In genomic region chr12:24363177-24363754, GRCh38 we compare ENCODE assay signal across 17 cellular contexts.
A peak's percentile ranks its signal among the peaks of the same experiment; 100 is the strongest.
DNase-seq lines count a peak whose midpoint lies in the region; ATAC-seq and TF ChIP-seq lines count a peak whose summit lies in the region.
"Had no signal": no experiment of that assay in that cellular context is flagged by ENCODE, and none has a peak within 500 bp of the region (broad histone marks: within the 10 kb centered on the region; RNA-seq: fewer than 3 reads in every experiment).

No MANE protein-coding gene starts in this region.

- H3K27ac ChIP-seq in breast epithelium (no peak overlapping the region), stomach (no peak overlapping the region)
- H3K27ac ChIP-seq: SJSA1, vagina had no signal

- H3K4me1 Mint-ChIP-seq in MCF 10A (ENCODE audit: insufficient read depth, unreplicated experiment): peaks cover 15% of the 10 kb centered on the region

- no peaks in the 10 kb centered on the region for H3K36me3 ChIP-seq in breast epithelium
- H3K36me3 ChIP-seq in mucosa of descending colon (ENCODE audit: low read depth): no peaks in the 10 kb centered on the region
- no peaks in the 10 kb centered on the region for H3K36me3 ChIP-seq in stomach
- H3K36me3 ChIP-seq: HAP-1, SJSA1, vagina had no signal

- ATAC-seq in mucosa of descending colon (no peak), HG02852 (IDR thresholded peaks at IDR 0.05; ENCODE audit: unreplicated experiment) (no peak)

- CTCF ChIA-PET in MCF 10A (lab: Yijun Ruan, JAX) (interaction anchor here (0.6 to 1.3 kb wide), 2 partner anchors 251 to 365 kb away, joined by 3 to 4 read pairs; no protein-coding TSS in a partner anchor), GM10248 (lab: Yijun Ruan, JAX) (interaction anchor here (0.8 kb wide), 1 partner anchor 15 kb away, joined by 4 read pairs; no protein-coding TSS in a partner anchor)

- TF ChIP-seq EP300 in stomach (IDR thresholded peaks at IDR 0.05): no peak

- TF ChIP-seq POLR2A in breast epithelium (IDR thresholded peaks at IDR 0.05) (no peak), stomach (IDR thresholded peaks at IDR 0.05) (no peak)

- no peak overlapping the region for H3K4me3 Mint-ChIP-seq in MCF 10A (ENCODE audit: unreplicated experiment)

- no peaks in the 10 kb centered on the region for H3K36me3 Mint-ChIP-seq in MCF 10A (ENCODE audit: insufficient read depth, unreplicated experiment)

- H3K4me3 ChIP-seq in breast epithelium (no peak overlapping the region), mucosa of descending colon (no peak overlapping the region), stomach (no peak overlapping the region)
- H3K4me3 ChIP-seq: HAP-1, SJSA1, vagina had no signal

- H3K27ac Mint-ChIP-seq in MCF 10A (ENCODE audit: low read depth, unreplicated experiment): no peak overlapping the region

- H3K9me3 ChIP-seq in breast epithelium (no peaks in the 10 kb centered on the region), mucosa of descending colon (no peaks in the 10 kb centered on the region), stomach (no peaks in the 10 kb centered on the region)
- H3K9me3 ChIP-seq: HAP-1, SJSA1, vagina had no signal

- whole genome bisulfite sequencing in stomach, 5 donors: 55 to 70% (median 60%) methylated on average over 3 of the region's 3 CpGs

- BruUV-seq in MCF 10A (replicated peaks; lab: Mats Ljungman, UMichigan): no TSS peak

- peak; percentile 35 for DNase-seq in MCF 10A (ENCODE audit: unreplicated experiment)
- DNase-seq in breast epithelium (ENCODE audit: low spot score in 2 of 2): no peak
- peak; percentile 70 for DNase-seq in NCI-H1105 treated with DMSO at 0.1 percent for 48 hours (lab: John Stamatoyannopoulos, UW)
- peak; percentile 13 for DNase-seq in NCI-H510A (lab: John Stamatoyannopoulos, UW)
- peak in 2 of 3 donors; percentile 21 to 33 for DNase-seq in mucosa of descending colon
- DNase-seq in stomach: no peak
- no peak for DNase-seq in GM10248 (ENCODE audit: extremely low spot score)
- DNase-seq: activated CD4-positive, alpha-beta T cell treated with anti-CD3 and anti-CD28 coated beads for 1 hour; activated CD8-positive, alpha-beta memory T cell treated with anti-CD3 and anti-CD28 coated beads, Interleukin-2, amount 50 U/mL, for 4 hours; activated gamma-delta T cell treated with Interleukin-2 at 50 U/mL for 16 hours; cerebellar nuclear complex; GF-D8; kidney had no signal

- no peaks in the 10 kb centered on the region for H3K4me1 ChIP-seq in breast epithelium
- H3K4me1 ChIP-seq in mucosa of descending colon (ENCODE audit: low read depth): no peaks in the 10 kb centered on the region
- H3K4me1 ChIP-seq in stomach: peaks cover 0 to 17% (median 5%) of the 10 kb centered on the region in 4 donors
- H3K4me1 ChIP-seq: vagina had no signal

- intact Hi-C loops in MCF 10A (cut with micrococcal nuclease) (loop anchor here (5.0 to 10.0 kb wide), 2 partner anchors 364 to 472 kb away; no protein-coding TSS in a partner anchor), breast epithelium (cut with DNase I; ENCODE audit: low total_unique reads) (no loop called here), mucosa of descending colon (cut with DNase I, micrococcal nuclease) (no loop called here), stomach (cut with DNase I; ENCODE audit: low total_unique reads) (no loop called here)

- H3K9me3 Mint-ChIP-seq in MCF 10A (ENCODE audit: unreplicated experiment): no peaks in the 10 kb centered on the region

- H3K27me3 Mint-ChIP-seq in MCF 10A (ENCODE audit: insufficient read depth, unreplicated experiment): no peaks in the 10 kb centered on the region

- POLR2A ChIA-PET in MCF 10A (lab: Yijun Ruan, JAX) (no interaction called here), GM10248 (lab: Yijun Ruan, JAX) (no interaction called here)

- H3K27me3 ChIP-seq in breast epithelium: no peaks in the 10 kb centered on the region
- H3K27me3 ChIP-seq in stomach: no peaks in the 10 kb centered on the region
- H3K27me3 ChIP-seq: SJSA1, vagina had no signal

- TF ChIP-seq CTCF in MCF 10A (IDR thresholded peaks at IDR 0.05; ENCODE audit: unreplicated experiment): no peak
- no peak for TF ChIP-seq CTCF in breast epithelium (IDR thresholded peaks at IDR 0.05)
- no peak for TF ChIP-seq CTCF in mucosa of descending colon (IDR thresholded peaks at IDR 0.05)
- no peak for TF ChIP-seq CTCF in stomach (IDR thresholded peaks at IDR 0.05)
- no peak for TF ChIP-seq CTCF in GM10248 (IDR thresholded peaks at IDR 0.05; ENCODE audit: control extremely low read depth, extremely low read depth, low read depth, missing control alignments)

Comparison
In these comparisons a context has a peak if more than half of its experiments do, and no peak if none do; other contexts are left out.
1. DNase-seq: peak in MCF 10A (single experiment), NCI-H1105 treated with DMSO at 0.1 percent for 48 hours (single experiment), NCI-H510A (single experiment) and mucosa of descending colon (2 of 3); none in breast epithelium (0 of 2), stomach (single experiment) and GM10248 (single experiment).